In genomic region chr2:36358317-36358659, GRCh38 we compare ENCODE assay signal across 8 cellular contexts. TPM values are rescaled to one million over a fixed set of nuclear protein-coding genes. Genes with fewer than 3 reads are reported as not detected.
DNase-seq lines count a peak whose midpoint lies in the region; TF ChIP-seq lines count a peak whose summit lies in the region.

No MANE protein-coding gene starts in this region.

- DNase-seq in AG20443 (ENCODE audit: low spot score) (peak; percentile 39), MG63 (no peak), nephron progenitor cell (no peak), DMS153 (lab: John Stamatoyannopoulos, UW) (no peak), erythroblast (lab: John Stamatoyannopoulos, UW) (no peak), retina (no peak)
- no peak for DNase-seq in activated CD4-positive, alpha-beta T cell treated with anti-CD3 and anti-CD28 coated beads, Interleukin-2, amount 10 ng/mL, durations not matched to agents 7 days and 5 days

- H3K27ac ChIP-seq in ectodermal cell (ENCODE audit: insufficient read depth, low read depth, low read length, poor library complexity, severe bottlenecking), result no peak overlapping the region

- no peaks in the 10 kb centered on the region for H3K9me3 Mint-ChIP-seq in nephron progenitor cell
- no peaks in the 10 kb centered on the region for H3K9me3 Mint-ChIP-seq in activated CD4-positive, alpha-beta T cell treated with anti-CD3 and anti-CD28 coated beads, Interleukin-2, amount 10 ng/mL, durations not matched to agents 7 days and 5 days

- 36 to 42% methylated on average over 6 of the region's 7 CpGs for WGBS in ectodermal cell, 2 experiments

- peaks cover 10% of the 10 kb centered on the region for H3K27me3 Mint-ChIP-seq in nephron progenitor cell (ENCODE audit: low read depth, poor library complexity)
- peaks cover 52% of the 10 kb centered on the region for H3K27me3 Mint-ChIP-seq in activated CD4-positive, alpha-beta T cell treated with anti-CD3 and anti-CD28 coated beads, Interleukin-2, amount 10 ng/mL, durations not matched to agents 7 days and 5 days

- CTCF ChIA-PET in activated CD4-positive, alpha-beta T cell treated with anti-CD3 and anti-CD28 coated beads, Interleukin-2, amount 10 ng/mL, durations not matched to agents 7 days and 5 days (lab: Charles Lee), result no interaction called here

- H3K27ac Mint-ChIP-seq in nephron progenitor cell, result peak overlapping the region; percentile 94
- no peak overlapping the region for H3K27ac Mint-ChIP-seq in activated CD4-positive, alpha-beta T cell treated with anti-CD3 and anti-CD28 coated beads, Interleukin-2, amount 10 ng/mL, durations not matched to agents 7 days and 5 days

- H3K4me3 Mint-ChIP-seq in nephron progenitor cell, result peak overlapping the region; percentile 99
- H3K4me3 Mint-ChIP-seq in activated CD4-positive, alpha-beta T cell treated with anti-CD3 and anti-CD28 coated beads, Interleukin-2, amount 10 ng/mL, durations not matched to agents 7 days and 5 days, result no peak overlapping the region

- peaks cover 54% of the 10 kb centered on the region for H3K36me3 ChIP-seq in MG63
- no peaks in the 10 kb centered on the region for H3K36me3 ChIP-seq in ectodermal cell (ENCODE audit: control insufficient read depth, insufficient read depth, low read length)

- H3K4me1 ChIP-seq in ectodermal cell (ENCODE audit: control insufficient read depth, insufficient read depth, low read length), result peaks cover 14% of the 10 kb centered on the region

- H3K4me3 ChIP-seq in MG63, result peak overlapping the region; percentile 58
- peak overlapping the region; percentile 79 for H3K4me3 ChIP-seq in ectodermal cell (ENCODE audit: insufficient read depth, low read depth, low read length)

- H3K36me3 Mint-ChIP-seq in nephron progenitor cell (ENCODE audit: low read depth), result no peaks in the 10 kb centered on the region
- no peaks in the 10 kb centered on the region for H3K36me3 Mint-ChIP-seq in activated CD4-positive, alpha-beta T cell treated with anti-CD3 and anti-CD28 coated beads, Interleukin-2, amount 10 ng/mL, durations not matched to agents 7 days and 5 days (ENCODE audit: low read depth)

- TF ChIP-seq CTCF in nephron progenitor cell (IDR thresholded peaks at IDR 0.05), result no peak

- H3K9me3 ChIP-seq in MG63 (no peaks in the 10 kb centered on the region), ectodermal cell (ENCODE audit: control insufficient read depth, low read length) (no peaks in the 10 kb centered on the region)

- H3K27me3 ChIP-seq in MG63 (no peaks in the 10 kb centered on the region), ectodermal cell (ENCODE audit: control insufficient read depth, insufficient read depth, low read length, poor library complexity, severe bottlenecking) (peaks cover 20% of the 10 kb centered on the region)

- no peak for TF ChIP-seq POLR2A in erythroblast (IDR thresholded peaks at IDR 0.05; ENCODE audit: low read length)

- POLR2A ChIA-PET in activated CD4-positive, alpha-beta T cell treated with anti-CD3 and anti-CD28 coated beads, Interleukin-2, amount 10 ng/mL, durations not matched to agents 7 days and 5 days (lab: Charles Lee), result no interaction called here

- peaks cover 74% of the 10 kb centered on the region for H3K4me1 Mint-ChIP-seq in nephron progenitor cell
- H3K4me1 Mint-ChIP-seq in activated CD4-positive, alpha-beta T cell treated with anti-CD3 and anti-CD28 coated beads, Interleukin-2, amount 10 ng/mL, durations not matched to agents 7 days and 5 days, result peaks cover 23% of the 10 kb centered on the region

RNA-seq across cellular contexts. Expression of gene CRIM1, which starts 2.7 kb away (rescaled TPM):
- total RNA-seq in MG63 (2014; rRNA removed; shearing (Covaris generic); ENCODE audit: low replicate concordance), result 61.0 and 102 TPM in 2 replicates
- 7.7 TPM for polyA plus RNA-seq in ectodermal cell (2013, experiment 1 of 4)
- polyA plus RNA-seq in ectodermal cell (2013, experiment 2 of 4), result 7.7 TPM
- polyA plus RNA-seq in ectodermal cell (2013, experiment 3 of 4), result 8.9 TPM
- polyA plus RNA-seq in ectodermal cell (2013, experiment 4 of 4), result 9.0 TPM
- total RNA-seq in activated CD4-positive, alpha-beta T cell treated with anti-CD3 and anti-CD28 coated beads, Interleukin-2, amount 10 ng/mL, durations not matched to agents 7 days and 5 days, result 1 to 10 TPM; 1.8 to 2.3 TPM

Comparison
In these comparisons a context has a peak if more than half of its experiments do, and no peak if none do; other contexts are left out.
1. RNA of gene CRIM1, which starts 2.7 kb away (total RNA-seq): 61.0 to 102 TPM in MG63; 1.8 to 2.3 TPM in activated CD4-positive, alpha-beta T cell treated with anti-CD3 and anti-CD28 coated beads, Interleukin-2, amount 10 ng/mL, durations not matched to agents 7 days and 5 days; every median in the first group is over 10 times any median in the second.